16 cellular contexts compared by ENCODE assay signal in genomic region chr18:51135361-51135760, GRCh38.
DNase-seq lines count a peak whose midpoint lies in the region; ATAC-seq, FAIRE-seq and TF ChIP-seq lines count a peak whose summit lies in the region.
"Had no signal": no experiment of that assay in that cellular context is flagged by ENCODE, and none has a peak within 500 bp of the region (broad histone marks: within the 10 kb centered on the region; RNA-seq: fewer than 3 reads in every experiment).

No MANE protein-coding gene starts in this region.

- in situ Hi-C loops in K562 (cut with MboI), result no loop called here

- peak; percentile 67 for DNase-seq in AG09309 (ENCODE audit: low read depth)
- peak; percentile 15 for DNase-seq in HS-5 (ENCODE audit: low read depth)
- peak in 1 of 4 experiments; percentile 13 for DNase-seq in K562 (ENCODE audit: extremely low read depth in 1 of 4, low spot score in 3 of 4)
- DNase-seq in islet precursor cell, result peak; percentile 76
- DNase-seq in activated CD4-positive, alpha-beta T cell treated with anti-CD3 and anti-CD28 coated beads, Interleukin-2, amount 10 ng/mL, durations not matched to agents 7 days and 5 days, result no peak
- DNase-seq in posterior vena cava (ENCODE audit: low spot score), result no peak
- DNase-seq: activated CD4-positive, alpha-beta memory T cell treated with anti-CD3 and anti-CD28 coated beads for 36 hours; AML-193; NCI-H1417 treated with DMSO at 0.1 percent for 48 hours; testis had no signal

- no peak for FAIRE-seq in K562 (lab: Jason Lieb, UNC)
- FAIRE-seq: endometrium had no signal

- no peaks in the 10 kb centered on the region for H3K9me3 Mint-ChIP-seq in activated CD4-positive, alpha-beta T cell treated with anti-CD3 and anti-CD28 coated beads, Interleukin-2, amount 10 ng/mL, durations not matched to agents 7 days and 5 days
- H3K9me3 Mint-ChIP-seq: activated CD4-positive, alpha-beta memory T cell treated with anti-CD3 and anti-CD28 coated beads for 36 hours; T-helper 2 cell treated with Interferon-gamma antibody and Interleukin-4, amounts not matched to agents 5 μg/mL and 100 μg/mL, for 36 hours had no signal

- POLR2A ChIA-PET in K562 (lab: Yijun Ruan, JAX), result interaction anchor here (0.6 kb wide), 1 partner anchor 211 kb away, joined by 4 read pairs; no protein-coding TSS in a partner anchor
- POLR2A ChIA-PET in activated CD4-positive, alpha-beta T cell treated with anti-CD3 and anti-CD28 coated beads, Interleukin-2, amount 10 ng/mL, durations not matched to agents 7 days and 5 days (lab: Charles Lee), result interaction anchor here (1.1 kb wide), 1 partner anchor 61 kb away, joined by 5 read pairs; no protein-coding TSS in a partner anchor

- H4K20me1 ChIP-seq in K562 (replicated peaks; ENCODE audit: control insufficient read depth, insufficient read depth, low read length), result no peaks in the 10 kb centered on the region

- no peak for TF ChIP-seq RAD21 in K562 (CRISPR knock-in tag; conservative IDR thresholded peaks at IDR 0.05 in 1 of 2, IDR thresholded peaks at IDR 0.05 in 1 of 2)

- no peaks in the 10 kb centered on the region for H3K9me3 ChIP-seq in K562 (replicated peaks; ENCODE audit: control insufficient read depth, insufficient read depth, low read depth, low read length)
- H3K9me3 ChIP-seq: neutrophil, testis had no signal

- H3K9me1 ChIP-seq in K562 (ENCODE audit: control insufficient read depth, insufficient read depth, low read length), result no peaks in the 10 kb centered on the region

- H3K4me1 Mint-ChIP-seq in activated CD4-positive, alpha-beta T cell treated with anti-CD3 and anti-CD28 coated beads, Interleukin-2, amount 10 ng/mL, durations not matched to agents 7 days and 5 days, result no peaks in the 10 kb centered on the region
- H3K4me1 Mint-ChIP-seq: brain had no signal

- TF ChIP-seq EP300 in K562 (IDR thresholded peaks at IDR 0.05; ENCODE audit: low read length), result no peak

- no peaks in the 10 kb centered on the region for H3K27me3 Mint-ChIP-seq in activated CD4-positive, alpha-beta T cell treated with anti-CD3 and anti-CD28 coated beads, Interleukin-2, amount 10 ng/mL, durations not matched to agents 7 days and 5 days
- H3K27me3 Mint-ChIP-seq: activated CD4-positive, alpha-beta memory T cell treated with anti-CD3 and anti-CD28 coated beads for 36 hours; brain had no signal

- H2AFZ ChIP-seq in K562 (ENCODE audit: low read depth, low read length), result no peak overlapping the region

- H3K4me1 ChIP-seq in K562 (replicated peaks in 1 of 2; ENCODE audit: control insufficient read depth in 2 of 2, insufficient read depth in 2 of 2, low read length in 2 of 2), result peaks cover 0 to 5% of the 10 kb centered on the region in 2 experiments; a peak in 2 of 5 replicates
- H3K4me1 ChIP-seq: testis had no signal

- no peak overlapping the region for H3K4me3 Mint-ChIP-seq in activated CD4-positive, alpha-beta T cell treated with anti-CD3 and anti-CD28 coated beads, Interleukin-2, amount 10 ng/mL, durations not matched to agents 7 days and 5 days
- H3K4me3 Mint-ChIP-seq: activated CD4-positive, alpha-beta memory T cell treated with anti-CD3 and anti-CD28 coated beads for 36 hours; brain; T-helper 2 cell treated with Interferon-gamma antibody and Interleukin-4, amounts not matched to agents 5 μg/mL and 100 μg/mL, for 36 hours had no signal

- TF ChIP-seq POLR2A in K562 (conservative IDR thresholded peaks at IDR 0.05), result no peak

- H3K9ac ChIP-seq in K562 (ENCODE audit: insufficient read depth in 1 of 2, low read depth in 2 of 2, low read length in 2 of 2), result no peak overlapping the region

- no peak overlapping the region for H3K27ac ChIP-seq in K562 (ENCODE audit: extremely low read depth, low read depth, low read length)
- H3K27ac ChIP-seq: neutrophil, testis had no signal

- peak; percentile 59 for ATAC-seq in K562
- no peak for ATAC-seq in GM18868 (IDR thresholded peaks at IDR 0.05; ENCODE audit: unreplicated experiment)
- ATAC-seq in HG03378 (IDR thresholded peaks at IDR 0.05; ENCODE audit: unreplicated experiment), result no peak

- H3K27me3 ChIP-seq in K562 (ENCODE audit: control insufficient read depth in 2 of 2, insufficient read depth in 2 of 2, low read length in 2 of 2), result peaks cover 0 to 16% of the 10 kb centered on the region in 2 experiments; a peak in 1 of 5 replicates
- H3K27me3 ChIP-seq: neutrophil, testis had no signal

- no peaks in the 10 kb centered on the region for H3K36me3 Mint-ChIP-seq in activated CD4-positive, alpha-beta T cell treated with anti-CD3 and anti-CD28 coated beads, Interleukin-2, amount 10 ng/mL, durations not matched to agents 7 days and 5 days (ENCODE audit: low read depth)
- H3K36me3 Mint-ChIP-seq: activated CD4-positive, alpha-beta memory T cell treated with anti-CD3 and anti-CD28 coated beads for 36 hours; brain had no signal

- BruUV-seq in K562 (replicated peaks; lab: Mats Ljungman, UMichigan), result no TSS peak

- H3K27ac Mint-ChIP-seq in activated CD4-positive, alpha-beta T cell treated with anti-CD3 and anti-CD28 coated beads, Interleukin-2, amount 10 ng/mL, durations not matched to agents 7 days and 5 days, result no peak overlapping the region
- H3K27ac Mint-ChIP-seq: activated CD4-positive, alpha-beta memory T cell treated with anti-CD3 and anti-CD28 coated beads for 36 hours; brain; T-helper 2 cell treated with Interferon-gamma antibody and Interleukin-4, amounts not matched to agents 5 μg/mL and 100 μg/mL, for 36 hours had no signal

- H3K4me3 ChIP-seq in AG09309 (ENCODE audit: control insufficient read depth, low read depth, low read length), result peak overlapping the region; percentile 41
- no peak overlapping the region for H3K4me3 ChIP-seq in K562
- H3K4me3 ChIP-seq: testis had no signal

- H3K79me2 ChIP-seq in K562 (ENCODE audit: control insufficient read depth, insufficient read depth, low read length), result no peaks in the 10 kb centered on the region

- no peaks in the 10 kb centered on the region for H3K36me3 ChIP-seq in K562 (ENCODE audit: control insufficient read depth, insufficient read depth, low read length)
- H3K36me3 ChIP-seq: neutrophil had no signal

- intact Hi-C loops in K562 (cut with micrococcal nuclease), result no loop called here
- intact Hi-C loops in posterior vena cava (cut with DNase I), result no loop called here

- CTCF ChIA-PET in K562 (lab: Yijun Ruan, JAX; ENCODE audit: low intra/inter-chr PET ratio), result no interaction called here
- CTCF ChIA-PET in activated CD4-positive, alpha-beta T cell treated with anti-CD3 and anti-CD28 coated beads, Interleukin-2, amount 10 ng/mL, durations not matched to agents 7 days and 5 days (lab: Charles Lee), result interaction anchor here (1.5 kb wide), 1 partner anchor 20 kb away, joined by 3 read pairs; no protein-coding TSS in a partner anchor

- no peak for TF ChIP-seq CTCF in AG09309 (IDR thresholded peaks at IDR 0.05; ENCODE audit: control insufficient read depth, insufficient read depth, low read depth, low read length, missing control alignments)
- no peak for TF ChIP-seq CTCF in K562 (IDR thresholded peaks at IDR 0.05 in 2 of 3, conservative IDR thresholded peaks at IDR 0.05 in 1 of 3; ENCODE audit: insufficient read depth in 2 of 3, low read depth in 1 of 3, low read length in 3 of 3)

- no peak overlapping the region for H3K4me2 ChIP-seq in K562 (ENCODE audit: insufficient read depth, low read length)

- 1% methylated on average over 9 of the region's 9 CpGs for WGBS in K562 (ENCODE audit: insufficient coverage, low coverage, missing lambda C conversion rate)

TF ChIP-seq in K562, 482 proteins besides CTCF, POLR2A, EP300 and RAD21 (continues in another document):
- TF ChIP-seq RFX7 (CRISPR knock-in tag; IDR thresholded peaks at IDR 0.05) (no peak), ZNF764 (CRISPR knock-in tag; IDR thresholded peaks at IDR 0.05; ENCODE audit: low read depth) (no peak), GABPA (tag; conservative IDR thresholded peaks at IDR 0.05; ENCODE audit: low read depth) (no peak), SOX6 (IDR thresholded peaks at IDR 0.05) (no peak), MAZ (CRISPR knock-in tag; conservative IDR thresholded peaks at IDR 0.05 in 1 of 2, IDR thresholded peaks at IDR 0.05 in 1 of 2) (no peak), FOXK2 (conservative IDR thresholded peaks at IDR 0.05 in 1 of 2, IDR thresholded peaks at IDR 0.05 in 1 of 2; ENCODE audit: low read depth in 2 of 2) (no peak), FOSL1 (tag; conservative IDR thresholded peaks at IDR 0.05) (peak; percentile 77), CEBPG (CRISPR knock-in tag; IDR thresholded peaks at IDR 0.05) (no peak), CEBPG (tag; conservative IDR thresholded peaks at IDR 0.05 in 1 of 2, IDR thresholded peaks at IDR 0.05 in 1 of 2) (peak; percentile 35 to 91; a peak in 3 of 4 replicates), POU5F1 (IDR thresholded peaks at IDR 0.05; ENCODE audit: borderline replicate concordance, low read depth, low read length, partially characterized antibody) (no peak), TARDBP (IDR thresholded peaks at IDR 0.05) (no peak), FIP1L1 (IDR thresholded peaks at IDR 0.05; ENCODE audit: low read depth, low read length, poor library complexity, severe bottlenecking) (no peak), NFYB (IDR thresholded peaks at IDR 0.05; ENCODE audit: extremely low read depth, insufficient read length) (no peak), C11orf30 (IDR thresholded peaks at IDR 0.05; ENCODE audit: low read depth) (no peak), KDM1A (IDR thresholded peaks at IDR 0.05) (no peak)
- TF ChIP-seq, protein P1, sequence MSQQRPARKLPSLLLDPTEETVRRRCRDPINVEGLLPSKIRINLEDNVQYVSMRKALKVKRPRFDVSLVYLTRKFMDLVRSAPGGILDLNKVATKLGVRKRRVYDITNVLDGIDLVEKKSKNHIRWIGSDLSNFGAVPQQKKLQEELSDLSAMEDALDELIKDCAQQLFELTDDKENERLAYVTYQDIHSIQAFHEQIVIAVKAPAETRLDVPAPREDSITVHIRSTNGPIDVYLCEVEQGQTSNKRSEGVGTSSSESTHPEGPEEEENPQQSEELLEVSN (IDR thresholded peaks at IDR 0.05; ENCODE audit: borderline replicate concordance in 1 of 2, extremely low read depth in 1 of 2, insufficient read depth in 1 of 2, insufficient read length in 1 of 2, low read depth in 1 of 2, low read length in 1 of 2, poor library complexity in 1 of 2, severe bottlenecking in 1 of 2), result no peak
- TF ChIP-seq, protein P2, sequence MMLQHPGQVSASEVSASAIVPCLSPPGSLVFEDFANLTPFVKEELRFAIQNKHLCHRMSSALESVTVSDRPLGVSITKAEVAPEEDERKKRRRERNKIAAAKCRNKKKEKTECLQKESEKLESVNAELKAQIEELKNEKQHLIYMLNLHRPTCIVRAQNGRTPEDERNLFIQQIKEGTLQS (IDR thresholded peaks at IDR 0.05), result peak; percentile 74
- TF ChIP-seq, protein P2 (CRISPR knock-in tag; conservative IDR thresholded peaks at IDR 0.05), result no peak

Comparison
In these comparisons a context has a peak if more than half of its experiments do, and no peak if none do; other contexts are left out.
1. DNase-seq: peak in AG09309 (single experiment), HS-5 (single experiment) and islet precursor cell (single experiment); none in activated CD4-positive, alpha-beta T cell treated with anti-CD3 and anti-CD28 coated beads, Interleukin-2, amount 10 ng/mL, durations not matched to agents 7 days and 5 days (single experiment) and posterior vena cava (single experiment).